In genomic region chr6:33428891-33429744, GRCh38 we compare ENCODE assay signal across 7 cellular contexts. TPM values are rescaled to one million over a fixed set of nuclear protein-coding genes. Genes with fewer than 3 reads are reported as not detected.
DNase-seq lines count a peak whose midpoint lies in the region; ATAC-seq and TF ChIP-seq lines count a peak whose summit lies in the region.
"Had no signal": no experiment of that assay in that cellular context is flagged by ENCODE, and none has a peak within 500 bp of the region (broad histone marks: within the 10 kb centered on the region; RNA-seq: fewer than 3 reads in every experiment).

No MANE protein-coding gene starts in this region.

- TF ChIP-seq EP300 in sigmoid colon (IDR thresholded peaks at IDR 0.05), result no peak

- no peak for TF ChIP-seq CTCF in LNCaP clone FGC (IDR thresholded peaks at IDR 0.05; ENCODE audit: control insufficient read depth, extremely low read depth, insufficient read depth)
- no peak for TF ChIP-seq CTCF in sigmoid colon (IDR thresholded peaks at IDR 0.05)

- DNase-seq in LNCaP clone FGC (ENCODE audit: low read depth) (no peak), caudate nucleus (lab: John Stamatoyannopoulos, UW) (peak in 2 of 61 donors; percentile 11 to 23), sigmoid colon (no peak), MG63 (no peak)
- DNase-seq: NCI-H524 treated with DMSO at 0.1 percent for 48 hours had no signal

- H3K27me3 ChIP-seq in sigmoid colon, result no peaks in the 10 kb centered on the region
- H3K27me3 ChIP-seq in MG63, result no peaks in the 10 kb centered on the region

- TF ChIP-seq POLR2A in sigmoid colon (IDR thresholded peaks at IDR 0.05), result no peak

- WGBS in sigmoid colon, 2 donors, result 70 to 75% methylated on average over 4 of the region's 4 CpGs

- H3K36me3 ChIP-seq in sigmoid colon (no peaks in the 10 kb centered on the region), MG63 (no peaks in the 10 kb centered on the region)

- no peak for ATAC-seq in HG02623 (IDR thresholded peaks at IDR 0.05; ENCODE audit: unreplicated experiment)
- ATAC-seq in GM19324 (IDR thresholded peaks at IDR 0.05; ENCODE audit: low FRiP score, unreplicated experiment), result no peak

- H3K4me1 ChIP-seq in sigmoid colon, result peaks cover 0 to 85% (median 82%) of the 10 kb centered on the region in 4 donors

- H3K4me3 ChIP-seq in LNCaP clone FGC (ENCODE audit: low read depth, low read length) (peak overlapping the region; percentile 60; the same call in 1 of the 2 replicates), sigmoid colon (no peak overlapping the region), MG63 (no peak overlapping the region; the same call in 1 of the 2 replicates)

- intact Hi-C loops in sigmoid colon (cut with DNase I), result loop anchor here (5.0 to 10.0 kb wide), 3 partner anchors 112 to 224 kb away; partner anchors contain the start of genes HSD17B8, RGL2, RING1 and RXRB

- peak overlapping the region; percentile 88 for H3K27ac ChIP-seq in caudate nucleus (ENCODE audit: low read depth, low read length)
- H3K27ac ChIP-seq in sigmoid colon, result peak overlapping the region; percentile 73 to 91 (median 89)

- H3K9me3 ChIP-seq in sigmoid colon (no peaks in the 10 kb centered on the region), MG63 (no peaks in the 10 kb centered on the region)

RNA-seq across cellular contexts. Expression of gene SYNGAP1, which starts 9.3 kb away (rescaled TPM):
- total RNA-seq in sigmoid colon, result 10 to 100 TPM in 1 of 4 donors, 1 to 10 TPM in 3; 6.4 to 24.6 (median 9.9) TPM
- 10 to 100 TPM in 1 of 3 donors, 1 to 10 TPM in 1, under 1 TPM in 1; 0.92 to 17.8 (median 2.4) TPM for polyA plus RNA-seq in sigmoid colon
- 0.92 and 0.96 TPM in 2 replicates for total RNA-seq in MG63 (2014; rRNA removed; shearing (Covaris generic); ENCODE audit: low replicate concordance)

RNA-seq across cellular contexts. Expression of gene CUTA, which starts 11.2 kb away (rescaled TPM):
- 100 to 1,000 TPM; 102 to 148 (median 120) TPM for total RNA-seq in sigmoid colon
- polyA plus RNA-seq in sigmoid colon, result 100 to 1,000 TPM; 110 to 193 (median 153) TPM
- total RNA-seq in MG63 (2014; rRNA removed; shearing (Covaris generic); ENCODE audit: low replicate concordance), result 158 and 230 TPM in 2 replicates

RNA-seq across cellular contexts. Expression of gene PHF1, which starts 18.3 kb away (rescaled TPM):
- total RNA-seq in sigmoid colon, result 10 to 100 TPM; 57.1 to 82.3 (median 66.0) TPM
- 10 to 100 TPM; 22.4 to 43.2 (median 43.2) TPM for polyA plus RNA-seq in sigmoid colon
- 11.6 and 12.6 TPM in 2 replicates for total RNA-seq in MG63 (2014; rRNA removed; shearing (Covaris generic); ENCODE audit: low replicate concordance)

RNA-seq across cellular contexts. Expression of gene ZBTB9, which starts 25.3 kb away (rescaled TPM):
- total RNA-seq in sigmoid colon, result 1 to 10 TPM; 1.1 to 3.6 (median 1.4) TPM
- 1 to 10 TPM in 2 of 3 donors, under 1 TPM in 1; 0.60 to 4.2 (median 1.8) TPM for polyA plus RNA-seq in sigmoid colon
- total RNA-seq in MG63 (2014; rRNA removed; shearing (Covaris generic); ENCODE audit: low replicate concordance), result 5.6 and 6.9 TPM in 2 replicates

RNA-seq across cellular contexts. Expression of gene KIFC1, which starts 37.5 kb away (rescaled TPM):
- 1 to 10 TPM in 2 of 4 donors, under 1 TPM in 2; 0.49 to 5.5 (median 1.3) TPM for total RNA-seq in sigmoid colon
- polyA plus RNA-seq in sigmoid colon, result 10 to 100 TPM in 1 of 3 donors, 1 to 10 TPM in 2; 1.2 to 23.0 (median 4.6) TPM
- total RNA-seq in MG63 (2014; rRNA removed; shearing (Covaris generic); ENCODE audit: low replicate concordance), result 36.6 and 45.5 TPM in 2 replicates
